8 cellular contexts compared by ENCODE assay signal in the genomic region with DNA sequence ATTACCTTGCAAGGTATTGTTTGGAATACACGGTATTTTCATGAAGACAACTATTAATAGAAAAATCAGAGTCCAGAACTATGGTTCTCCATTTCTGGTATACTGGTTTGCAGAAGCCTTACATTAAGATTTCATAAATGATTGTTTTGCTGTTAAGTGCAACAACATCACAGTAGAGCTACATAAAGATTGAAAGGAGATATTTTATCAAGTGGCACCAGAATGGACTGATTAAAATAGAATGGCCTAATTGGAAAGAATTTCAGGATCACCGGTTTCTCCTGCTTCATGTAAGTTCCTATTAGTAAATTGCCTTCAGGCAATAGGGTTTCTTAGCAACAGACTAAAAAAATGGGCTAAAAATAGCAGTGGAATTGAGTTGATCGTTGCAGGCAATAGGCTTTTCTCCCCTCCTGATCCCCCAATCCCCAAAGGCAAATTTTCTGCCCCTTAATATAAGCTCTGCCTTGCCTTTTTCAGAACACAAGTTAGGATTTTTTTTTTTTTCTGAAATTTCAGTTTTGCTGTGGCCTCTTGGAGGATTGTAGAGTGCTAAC. TPM values are rescaled to one million over a fixed set of nuclear protein-coding genes. Genes with fewer than 3 reads are reported as not detected.
A peak's percentile ranks its signal among the peaks of the same experiment; 100 is the strongest.
DNase-seq lines count a peak whose midpoint lies in the region; ATAC-seq, FAIRE-seq and TF ChIP-seq lines count a peak whose summit lies in the region.

No MANE protein-coding gene starts in this region.

- H3K27me3 Mint-ChIP-seq in activated naive CD4-positive, alpha-beta T cell treated with anti-CD3 and anti-CD28 coated beads, Interleukin-2, amount 50 U/mL, for 24 hours = no peaks in the 10 kb centered on the region
- H3K27me3 Mint-ChIP-seq in type B pancreatic cell = no peaks in the 10 kb centered on the region

- no peaks in the 10 kb centered on the region for H3K9me3 ChIP-seq in K562 (replicated peaks; ENCODE audit: control insufficient read depth, insufficient read depth, low read depth, low read length)
- H3K9me3 ChIP-seq in HepG2 (ENCODE audit: low read length) = 0 out of 2 replicates have a peak, but pooled peaks cover 3% of the 10 kb centered on the region

- H3K36me3 ChIP-seq in K562 (ENCODE audit: control insufficient read depth, insufficient read depth, low read length) (peaks cover 14% of the 10 kb centered on the region; the same call in 1 of the 3 replicates), HepG2 (replicated peaks in 1 of 2; ENCODE audit: control insufficient read depth in 1 of 2, insufficient read depth in 2 of 2, low read length in 2 of 2) (no peaks in the 10 kb centered on the region; a peak in 1 of 5 replicates)

- H3K79me2 ChIP-seq in K562 (ENCODE audit: control insufficient read depth, insufficient read depth, low read length) = peaks cover 86% of the 10 kb centered on the region
- peaks cover 85% of the 10 kb centered on the region for H3K79me2 ChIP-seq in HepG2 (ENCODE audit: insufficient read depth, low read length)

- BruUV-seq in K562 (replicated peaks; lab: Mats Ljungman, UMichigan) = no TSS peak
- no TSS peak for BruUV-seq in HepG2 (replicated peaks; lab: Mats Ljungman, UMichigan)

- peak overlapping the region; percentile 97 for H3K27ac Mint-ChIP-seq in activated naive CD4-positive, alpha-beta T cell treated with anti-CD3 and anti-CD28 coated beads, Interleukin-2, amount 50 U/mL, for 24 hours
- peak overlapping the region; percentile 96 for H3K27ac Mint-ChIP-seq in type B pancreatic cell

- DNase-seq in activated naive CD4-positive, alpha-beta T cell treated with Interleukin-2 at 50 U/mL for 16 hours = no peak
- DNase-seq in NCI-H446 treated with DMSO at 0.1 percent for 48 hours (lab: John Stamatoyannopoulos, UW) = peak; percentile 38
- DNase-seq in K562 (ENCODE audit: extremely low read depth in 1 of 4, low spot score in 3 of 4) = no peak
- DNase-seq in HepG2 (ENCODE audit: low spot score) = no peak
- no peak for DNase-seq in type B pancreatic cell (ENCODE audit: extremely low spot score, unreplicated experiment)
- DNase-seq in substantia nigra (lab: John Stamatoyannopoulos, UW) = no peak

- POLR2A ChIA-PET in K562 (lab: Yijun Ruan, JAX) = interaction anchor here (0.6 to 2.3 kb wide), 21 partner anchors 9 to 1353 kb away, joined by 3 to 18 read pairs (median 4); partner anchors contain the start of gene NIT2
- POLR2A ChIA-PET in HepG2 (lab: Yijun Ruan, JAX) = interaction anchor here (0.8 to 3.7 kb wide), 19 partner anchors 9 to 584 kb away, joined by 3 to 44 read pairs (median 5); partner anchors contain the start of genes CMSS1, NIT2, TBC1D23 and TFG

- TF ChIP-seq EP300 in K562 (IDR thresholded peaks at IDR 0.05; ENCODE audit: low read length) = no peak
- TF ChIP-seq EP300 in HepG2 (IDR thresholded peaks at IDR 0.05; ENCODE audit: low read depth in 2 of 2, low read length in 2 of 2) = no peak
- no peak for TF ChIP-seq EP300 in HepG2 (CRISPR knock-in tag; IDR thresholded peaks at IDR 0.05; ENCODE audit: borderline replicate concordance)

- H3K4me3 ChIP-seq in K562 = peak overlapping the region; percentile 97
- H3K4me3 ChIP-seq in HepG2 (replicated peaks in 1 of 3; ENCODE audit: insufficient read depth in 1 of 3, low read depth in 2 of 3, low read length in 3 of 3) = peak overlapping the region; percentile 56 to 99 (median 96)

- peaks cover 9% of the 10 kb centered on the region for H3K36me3 Mint-ChIP-seq in activated naive CD4-positive, alpha-beta T cell treated with anti-CD3 and anti-CD28 coated beads, Interleukin-2, amount 50 U/mL, for 24 hours
- H3K36me3 Mint-ChIP-seq in type B pancreatic cell = peaks cover 15% of the 10 kb centered on the region

- H3K4me2 ChIP-seq in K562 (ENCODE audit: insufficient read depth, low read length) (peak overlapping the region; percentile 95), HepG2 (ENCODE audit: low read depth, low read length) (peak overlapping the region; percentile 87)

- H3K4me1 ChIP-seq in K562 (replicated peaks in 1 of 2; ENCODE audit: control insufficient read depth in 2 of 2, insufficient read depth in 2 of 2, low read length in 2 of 2) (peaks cover 0 to 3% of the 10 kb centered on the region in 2 experiments; a peak in 3 of 5 replicates), HepG2 (ENCODE audit: insufficient read depth, low read length) (peaks cover 51% of the 10 kb centered on the region)

- no peak for TF ChIP-seq CTCF in K562 (IDR thresholded peaks at IDR 0.05 in 2 of 3, conservative IDR thresholded peaks at IDR 0.05 in 1 of 3; ENCODE audit: insufficient read depth in 2 of 3, low read depth in 1 of 3, low read length in 3 of 3)
- no peak for TF ChIP-seq CTCF in HepG2 (CRISPR knock-in tag; IDR thresholded peaks at IDR 0.05)
- no peak for TF ChIP-seq CTCF in type B pancreatic cell (conservative IDR thresholded peaks at IDR 0.05)

- CTCF ChIA-PET in K562 (lab: Yijun Ruan, JAX; ENCODE audit: low intra/inter-chr PET ratio) (no interaction called here), HepG2 (lab: Yijun Ruan, JAX; ENCODE audit: low intra/inter-chr PET ratio, low total read pairs) (no interaction called here)

- ATAC-seq in K562 (no peak), HepG2 (no peak), GM21360 (IDR thresholded peaks at IDR 0.05; ENCODE audit: unreplicated experiment) (no peak)

- FAIRE-seq in K562 (lab: Jason Lieb, UNC) (no peak), HepG2 (lab: Jason Lieb, UNC) (no peak)

- TF ChIP-seq RAD21 in K562 (CRISPR knock-in tag; conservative IDR thresholded peaks at IDR 0.05 in 1 of 2, IDR thresholded peaks at IDR 0.05 in 1 of 2) (no peak), HepG2 (CRISPR knock-in tag; IDR thresholded peaks at IDR 0.05) (no peak)

- peaks cover 64% of the 10 kb centered on the region for H3K4me1 Mint-ChIP-seq in activated naive CD4-positive, alpha-beta T cell treated with anti-CD3 and anti-CD28 coated beads, Interleukin-2, amount 50 U/mL, for 24 hours
- peaks cover 22% of the 10 kb centered on the region for H3K4me1 Mint-ChIP-seq in type B pancreatic cell (ENCODE audit: unreplicated experiment)

- H3K27ac ChIP-seq in K562 (ENCODE audit: extremely low read depth, low read depth, low read length) (peak overlapping the region; percentile 98; the same call in 2 of the 3 replicates), HepG2 (ENCODE audit: extremely low read length, insufficient read depth, low read length) (peak overlapping the region; percentile 93), substantia nigra (ENCODE audit: low read depth, low read length, poor library complexity, severe bottlenecking) (no peak overlapping the region)

- no peaks in the 10 kb centered on the region for H3K9me3 Mint-ChIP-seq in activated naive CD4-positive, alpha-beta T cell treated with anti-CD3 and anti-CD28 coated beads, Interleukin-2, amount 50 U/mL, for 24 hours
- H3K9me3 Mint-ChIP-seq in type B pancreatic cell = peaks cover 5% of the 10 kb centered on the region

- H3K9ac ChIP-seq in K562 (ENCODE audit: insufficient read depth in 1 of 2, low read depth in 2 of 2, low read length in 2 of 2) (peak overlapping the region; percentile 68 to 96), HepG2 (ENCODE audit: insufficient read depth, low read depth, low read length) (peak overlapping the region; percentile 91)

- in situ Hi-C loops in K562 (cut with MboI) (no loop called here), HepG2 (cut with HindIII; ENCODE audit: extremely low pct_ligation_motif_present, low pct_unique_long_range_greater_than_20kb) (no loop called here)

- intact Hi-C loops in K562 (cut with micrococcal nuclease) (loop anchor here (5.0 to 10.0 kb wide), 4 partner anchors 50 to 1283 kb away; partner anchors contain the start of genes RPL24, TBC1D23 and TFG), HepG2 (cut with micrococcal nuclease; ENCODE audit: unreplicated experiment) (loop anchor here (10.0 kb wide), 1 partner anchor 327 kb away; no protein-coding TSS in a partner anchor)

- H2AFZ ChIP-seq in K562 (ENCODE audit: low read depth, low read length) = no peak overlapping the region
- no peak overlapping the region for H2AFZ ChIP-seq in HepG2 (ENCODE audit: low read length)

- TF ChIP-seq POLR2A in K562 (conservative IDR thresholded peaks at IDR 0.05) (no peak), HepG2 (IDR thresholded peaks at IDR 0.05; ENCODE audit: insufficient read depth in 1 of 2, low read depth in 2 of 2, low read length in 2 of 2) (no peak)

- H3K27me3 ChIP-seq in K562 (ENCODE audit: control insufficient read depth in 2 of 2, insufficient read depth in 2 of 2, low read length in 2 of 2) (no peaks in the 10 kb centered on the region), HepG2 (ENCODE audit: control insufficient read depth in 1 of 2, insufficient read depth in 2 of 2, low read length in 2 of 2) (no peaks in the 10 kb centered on the region; a peak in 1 of 5 replicates)

- peak overlapping the region; percentile 95 for H3K4me3 Mint-ChIP-seq in activated naive CD4-positive, alpha-beta T cell treated with anti-CD3 and anti-CD28 coated beads, Interleukin-2, amount 50 U/mL, for 24 hours
- peak overlapping the region; percentile 95 for H3K4me3 Mint-ChIP-seq in type B pancreatic cell

- 2% methylated on average over 3 of the region's 3 CpGs for WGBS in K562 (ENCODE audit: insufficient coverage, low coverage, missing lambda C conversion rate)
- 6% methylated on average over 3 of the region's 3 CpGs for WGBS in HepG2 (ENCODE audit: low lambda C conversion rate)

- no peaks in the 10 kb centered on the region for H3K9me1 ChIP-seq in K562 (ENCODE audit: control insufficient read depth, insufficient read depth, low read length)

- H4K20me1 ChIP-seq in K562 (replicated peaks; ENCODE audit: control insufficient read depth, insufficient read depth, low read length) (peaks cover 2% of the 10 kb centered on the region; the same call in 1 of the 2 replicates), HepG2 (ENCODE audit: insufficient read depth, low read length) (peaks cover 22% of the 10 kb centered on the region)

RNA-seq across cellular contexts. Expression of gene LNP1, which starts 0.9 kb away (rescaled TPM):
- total RNA-seq in K562 (2011; cell fraction: chromatin; rRNA removed; ENCODE audit: low replicate concordance) = 12.5 and 19.1 TPM in 2 replicates
- total RNA-seq in K562 (2011; cell fraction: nucleolus; rRNA removed) = 12.8 and 13.6 TPM in 2 replicates
- 15.6 and 22.5 TPM in 2 replicates for total RNA-seq in K562 (2011; cell fraction: nucleoplasm; rRNA removed)
- total RNA-seq in K562 (2014; rRNA removed) (3.3 and 4.5 TPM in 2 replicates), K562 (2014; rRNA removed; fragmentation: Illumina TruSeq; extraction: Trizol) (4.4 and 4.5 TPM in 2 replicates), K562 (2015; rRNA removed; fragmentation: Illumina TruSeq; extraction: Trizol) (3.9 and 5.2 TPM in 2 replicates), K562 (2021) (3.0 and 3.4 TPM in 2 replicates), HepG2 (2016; rRNA removed; fragmentation: Illumina TruSeq; extraction: Trizol) (6.0 and 7.0 TPM in 2 replicates), type B pancreatic cell (ENCODE audit: low replicate concordance) (3.4 and 6.2 TPM in 2 replicates)
- polyA plus RNA-seq in K562 (2011; rRNA removed) (3.1 and 4.3 TPM in 2 replicates), K562 (2014; fragmentation: Illumina TruSeq; extraction: Trizol) (3.6 and 4.8 TPM in 2 replicates), K562 (2014; fragmentation: Nextera tagmentation; extraction: Ambion mirVana) (1 to 10 TPM; 1.9 to 4.9 TPM), K562 (2014; rRNA removed) (3.4 and 3.9 TPM in 2 replicates), HepG2 (2011; rRNA removed) (3.4 and 3.6 TPM in 2 replicates)
- 2.4 and 4.8 TPM in 2 replicates for polyA plus RNA-seq in K562 (2011; cell fraction: cytosol; rRNA removed)
- 5.0 and 5.6 TPM in 2 replicates for polyA plus RNA-seq in K562 (2011; cell fraction: nucleus; rRNA removed)
- 3.2 and 3.7 TPM in 2 replicates for polyA plus RNA-seq in K562 (2012)
- 13.5 and 14.6 TPM in 2 replicates for polyA minus RNA-seq in K562 (2011; rRNA and poly(A)+ RNA removed)
- polyA minus RNA-seq in K562 (2011; cell fraction: cytosol; rRNA and poly(A)+ RNA removed) = 2.4 and 3.4 TPM in 2 replicates
- polyA minus RNA-seq in K562 (2011; cell fraction: nucleus; rRNA and poly(A)+ RNA removed) = 11.8 and 22.1 TPM in 2 replicates
- 3.0 and 3.4 TPM in 2 replicates for total RNA-seq in HepG2 (2016; cell fraction: cytosol; rRNA removed; fragmentation: Illumina TruSeq; extraction: Trizol; ENCODE audit: low read depth)
- total RNA-seq in HepG2 (2016; cell fraction: insoluble cytoplasmic fraction; rRNA removed; fragmentation: Illumina TruSeq; extraction: Trizol) = 6.4 and 6.6 TPM in 2 replicates
- 7.4 and 9.1 TPM in 2 replicates for total RNA-seq in HepG2 (2016; cell fraction: membrane; rRNA removed; fragmentation: Illumina TruSeq; extraction: Trizol)
- 10.3 and 12.6 TPM in 2 replicates for total RNA-seq in HepG2 (2016; cell fraction: nucleus; rRNA removed; fragmentation: Illumina TruSeq; extraction: Trizol)
- polyA plus RNA-seq in HepG2 (2011; cell fraction: cytosol; rRNA removed) = 4.9 and 6.1 TPM in 2 replicates
- 7.0 and 8.3 TPM in 2 replicates for polyA plus RNA-seq in HepG2 (2011; cell fraction: nucleus; rRNA removed)
- polyA plus RNA-seq in HepG2 (2012) = 3.7 and 5.4 TPM in 2 replicates
- 2.3 and 3.0 TPM in 2 replicates for polyA plus RNA-seq in HepG2 (2016; cell fraction: cytosol; fragmentation: Illumina TruSeq; extraction: Trizol; ENCODE audit: low read depth)
- 6.5 and 7.3 TPM in 2 replicates for polyA plus RNA-seq in HepG2 (2016; cell fraction: insoluble cytoplasmic fraction; fragmentation: Illumina TruSeq; extraction: Trizol; ENCODE audit: low read depth)
- 6.5 and 6.9 TPM in 2 replicates for polyA plus RNA-seq in HepG2 (2016; cell fraction: membrane; fragmentation: Illumina TruSeq; extraction: Trizol; ENCODE audit: low read depth)
- polyA plus RNA-seq in HepG2 (2016; cell fraction: nucleus; fragmentation: Illumina TruSeq; extraction: Trizol; ENCODE audit: insufficient read depth, low read depth) = 4.8 and 5.0 TPM in 2 replicates
- polyA minus RNA-seq in HepG2 (2011; rRNA and poly(A)+ RNA removed; ENCODE audit: low replicate concordance) = 9.4 and 11.0 TPM in 2 replicates
- 4.6 and 6.0 TPM in 2 replicates for polyA minus RNA-seq in HepG2 (2011; cell fraction: cytosol; rRNA and poly(A)+ RNA removed)
- polyA minus RNA-seq in HepG2 (2011; cell fraction: nucleus; rRNA and poly(A)+ RNA removed) = 49.2 and 56.0 TPM in 2 replicates

RNA-seq across cellular contexts. Expression of gene TOMM70, which starts 1.3 kb away (rescaled TPM):
- 17.0 and 37.0 TPM in 2 replicates for total RNA-seq in K562 (2011; cell fraction: chromatin; rRNA removed; ENCODE audit: low replicate concordance)
- total RNA-seq in K562 (2011; cell fraction: nucleolus; rRNA removed) = 9.8 and 12.0 TPM in 2 replicates
- 21.0 and 32.6 TPM in 2 replicates for total RNA-seq in K562 (2011; cell fraction: nucleoplasm; rRNA removed)
- total RNA-seq in K562 (2014; rRNA removed) = 43.5 and 48.5 TPM in 2 replicates
- 75.6 and 87.7 TPM in 2 replicates for total RNA-seq in K562 (2014; rRNA removed; fragmentation: Illumina TruSeq; extraction: Trizol)
- 64.0 and 70.7 TPM in 2 replicates for total RNA-seq in K562 (2015; rRNA removed; fragmentation: Illumina TruSeq; extraction: Trizol)
- total RNA-seq in K562 (2021) = 54.9 and 55.1 TPM in 2 replicates
- 39.3 and 55.9 TPM in 2 replicates for polyA plus RNA-seq in K562 (2011; rRNA removed)
- 12.3 and 16.0 TPM in 2 replicates for polyA plus RNA-seq in K562 (2011; cell fraction: cytosol; rRNA removed)
- polyA plus RNA-seq in K562 (2011; cell fraction: nucleus; rRNA removed) = 7.8 and 9.3 TPM in 2 replicates
- polyA plus RNA-seq in K562 (2012) = 35.3 and 35.5 TPM in 2 replicates
- 54.9 and 65.0 TPM in 2 replicates for polyA plus RNA-seq in K562 (2014; fragmentation: Illumina TruSeq; extraction: Trizol)
- 10 to 100 TPM; 17.5 to 22.3 TPM for polyA plus RNA-seq in K562 (2014; fragmentation: Nextera tagmentation; extraction: Ambion mirVana)
- 48.0 and 48.8 TPM in 2 replicates for polyA plus RNA-seq in K562 (2014; rRNA removed)
- polyA minus RNA-seq in K562 (2011; rRNA and poly(A)+ RNA removed) = 82.0 and 88.8 TPM in 2 replicates
- 31.5 and 37.6 TPM in 2 replicates for polyA minus RNA-seq in K562 (2011; cell fraction: cytosol; rRNA and poly(A)+ RNA removed)
- 9.7 and 15.9 TPM in 2 replicates for polyA minus RNA-seq in K562 (2011; cell fraction: nucleus; rRNA and poly(A)+ RNA removed)
- 77.2 and 95.2 TPM in 2 replicates for total RNA-seq in HepG2 (2016; rRNA removed; fragmentation: Illumina TruSeq; extraction: Trizol)
- 6.5 and 9.2 TPM in 2 replicates for total RNA-seq in HepG2 (2016; cell fraction: cytosol; rRNA removed; fragmentation: Illumina TruSeq; extraction: Trizol; ENCODE audit: low read depth)
- total RNA-seq in HepG2 (2016; cell fraction: insoluble cytoplasmic fraction; rRNA removed; fragmentation: Illumina TruSeq; extraction: Trizol) = 75.3 and 96.0 TPM in 2 replicates
- total RNA-seq in HepG2 (2016; cell fraction: membrane; rRNA removed; fragmentation: Illumina TruSeq; extraction: Trizol) = 31.5 and 33.7 TPM in 2 replicates
- 50.1 and 54.0 TPM in 2 replicates for total RNA-seq in HepG2 (2016; cell fraction: nucleus; rRNA removed; fragmentation: Illumina TruSeq; extraction: Trizol)
- polyA plus RNA-seq in HepG2 (2011; rRNA removed) = 20.7 and 27.0 TPM in 2 replicates
- polyA plus RNA-seq in HepG2 (2011; cell fraction: cytosol; rRNA removed) = 11.9 and 15.5 TPM in 2 replicates
- polyA plus RNA-seq in HepG2 (2011; cell fraction: nucleus; rRNA removed) = 8.0 and 10.2 TPM in 2 replicates
- 30.9 and 42.1 TPM in 2 replicates for polyA plus RNA-seq in HepG2 (2012)
- 3.9 and 4.3 TPM in 2 replicates for polyA plus RNA-seq in HepG2 (2016; cell fraction: cytosol; fragmentation: Illumina TruSeq; extraction: Trizol; ENCODE audit: low read depth)
- 74.4 and 75.6 TPM in 2 replicates for polyA plus RNA-seq in HepG2 (2016; cell fraction: insoluble cytoplasmic fraction; fragmentation: Illumina TruSeq; extraction: Trizol; ENCODE audit: low read depth)
- 14.2 and 15.7 TPM in 2 replicates for polyA plus RNA-seq in HepG2 (2016; cell fraction: membrane; fragmentation: Illumina TruSeq; extraction: Trizol; ENCODE audit: low read depth)
- 44.0 and 46.4 TPM in 2 replicates for polyA plus RNA-seq in HepG2 (2016; cell fraction: nucleus; fragmentation: Illumina TruSeq; extraction: Trizol; ENCODE audit: insufficient read depth, low read depth)
- 24.9 and 26.6 TPM in 2 replicates for polyA minus RNA-seq in HepG2 (2011; rRNA and poly(A)+ RNA removed; ENCODE audit: low replicate concordance)
- polyA minus RNA-seq in HepG2 (2011; cell fraction: cytosol; rRNA and poly(A)+ RNA removed) = 41.5 and 45.5 TPM in 2 replicates
- polyA minus RNA-seq in HepG2 (2011; cell fraction: nucleus; rRNA and poly(A)+ RNA removed) = 43.3 and 46.1 TPM in 2 replicates
- total RNA-seq in type B pancreatic cell (ENCODE audit: low replicate concordance) = 42.9 and 44.6 TPM in 2 replicates
